18 cellular contexts compared by ENCODE assay signal in genomic region chr1:248788327-248788726, GRCh38. TPM values are rescaled to one million over a fixed set of nuclear protein-coding genes. Genes with fewer than 3 reads are reported as not detected.
DNase-seq lines count a peak whose midpoint lies in the region; ATAC-seq, FAIRE-seq and TF ChIP-seq lines count a peak whose summit lies in the region.
"Had no signal": no experiment of that assay in that cellular context is flagged by ENCODE, and none has a peak within 500 bp of the region (broad histone marks: within the 10 kb centered on the region; RNA-seq: fewer than 3 reads in every experiment).

No MANE protein-coding gene starts in this region.

- ATAC-seq in left colon: peak; percentile 81
- no peak for ATAC-seq in body of pancreas

- DNase-seq in DMS153 (lab: John Stamatoyannopoulos, UW): peak; percentile 74
- DNase-seq in DMS153 treated with DMSO at 0.1 percent for 48 hours (lab: John Stamatoyannopoulos, UW; ENCODE audit: unreplicated experiment): no peak
- DNase-seq in DMS53 (lab: John Stamatoyannopoulos, UW): peak; percentile 69
- no peak for DNase-seq in left colon
- DNase-seq in small intestine: peak; percentile 66
- DNase-seq in stomach: no peak
- no peak for DNase-seq in body of pancreas
- no peak for DNase-seq in GM10266 (ENCODE audit: extremely low spot score)
- DNase-seq: CD4-positive, CD25-positive, alpha-beta regulatory T cell; DND-41; GDM1 had no signal

- 57 to 72% (median 63%) methylated on average over 3 of the region's 3 CpGs for WGBS in small intestine, 3 donors
- 74 to 91% (median 84%) methylated on average over 3 of the region's 3 CpGs for WGBS in stomach, 5 donors
- 72 to 80% methylated on average over 3 of the region's 3 CpGs for WGBS in body of pancreas, 2 donors

- intact Hi-C loops in left colon (cut with DNase I, micrococcal nuclease) (no loop called here), stomach (cut with DNase I; ENCODE audit: low total_unique reads) (no loop called here), body of pancreas (cut with DNase I) (no loop called here)

- H3K4me1 ChIP-seq in small intestine (ENCODE audit: control insufficient read depth in 2 of 2, insufficient read depth in 1 of 2, low read depth in 1 of 2, low read length in 1 of 2): peaks cover 2 to 12% of the 10 kb centered on the region in 2 donors
- H3K4me1 ChIP-seq in stomach: peaks cover 0 to 6% (median 2%) of the 10 kb centered on the region in 4 donors
- peaks cover 4% of the 10 kb centered on the region for H3K4me1 ChIP-seq in body of pancreas
- H3K4me1 ChIP-seq: HAP-1 had no signal

- H3K9me3 ChIP-seq in small intestine (ENCODE audit: control insufficient read depth, low read depth) (no peaks in the 10 kb centered on the region), stomach (no peaks in the 10 kb centered on the region), body of pancreas (no peaks in the 10 kb centered on the region)
- H3K9me3 ChIP-seq: HAP-1 had no signal

- H3K4me3 ChIP-seq in small intestine (ENCODE audit: low read depth in 1 of 2, low read length in 2 of 2) (no peak overlapping the region), stomach (no peak overlapping the region), body of pancreas (no peak overlapping the region)
- H3K4me3 ChIP-seq: HAP-1 had no signal

- H3K27ac ChIP-seq in small intestine (ENCODE audit: low read depth in 1 of 2, low read length in 1 of 2) (no peak overlapping the region), stomach (no peak overlapping the region), body of pancreas (no peak overlapping the region)
- H3K27ac ChIP-seq: 22Rv1 had no signal

- FAIRE-seq in small intestine (lab: Jason Lieb, UNC): no peak
- FAIRE-seq: GM19239, H1 had no signal

- TF ChIP-seq CTCF in stomach (IDR thresholded peaks at IDR 0.05): no peak
- TF ChIP-seq CTCF in body of pancreas (IDR thresholded peaks at IDR 0.05): no peak
- TF ChIP-seq CTCF in GM10266 (IDR thresholded peaks at IDR 0.05; ENCODE audit: control insufficient read depth, insufficient read depth, low read depth, missing control alignments): no peak

- TF ChIP-seq EP300 in stomach (IDR thresholded peaks at IDR 0.05): no peak

- H3K27me3 ChIP-seq in small intestine (ENCODE audit: control insufficient read depth in 2 of 2, insufficient read depth in 2 of 2, low read length in 2 of 2): no peaks in the 10 kb centered on the region
- H3K27me3 ChIP-seq in stomach: peaks cover 0 to 8% (median 0%) of the 10 kb centered on the region in 3 donors
- no peaks in the 10 kb centered on the region for H3K27me3 ChIP-seq in body of pancreas

- H3K36me3 ChIP-seq in small intestine (ENCODE audit: control insufficient read depth in 2 of 2, insufficient read depth in 2 of 2, low read length in 2 of 2) (no peaks in the 10 kb centered on the region), stomach (no peaks in the 10 kb centered on the region), body of pancreas (replicated peaks in 1 of 2; ENCODE audit: insufficient read depth in 1 of 2, low read depth in 2 of 2) (no peaks in the 10 kb centered on the region)
- H3K36me3 ChIP-seq: HAP-1 had no signal

- no peak for TF ChIP-seq POLR2A in stomach (IDR thresholded peaks at IDR 0.05)
- TF ChIP-seq POLR2A in body of pancreas (IDR thresholded peaks at IDR 0.05): no peak

RNA-seq across cellular contexts. Expression of gene LYPD8, which starts 32.8 kb away (rescaled TPM):
- total RNA-seq in left colon (100 to 1,000 TPM; 366 to 407 TPM), stomach (10 to 100 TPM in 1 of 5 donors, not detected in 4; 48.4 TPM), body of pancreas (not detected)
- polyA plus RNA-seq in small intestine (1 to 10 TPM in 1 of 3 donors, under 1 TPM in 1, not detected in 1; 0.81 to 3.4 TPM), stomach (1 to 10 TPM in 1 of 3 donors, not detected in 2; 1.1 TPM)
- total RNA-seq: A673; CD4-positive, CD25-positive, alpha-beta regulatory T cell; H1 had no signal
- polyA plus RNA-seq: BJ, H1, IgD-negative memory B cell had no signal

RNA-seq across cellular contexts. Expression of gene SH3BP5L, which starts 37.4 kb away (rescaled TPM):
- total RNA-seq in left colon (10 to 100 TPM; 22.2 to 25.9 TPM), stomach (10 to 100 TPM; 11.6 to 20.0 (median 14.9) TPM), body of pancreas (10 to 100 TPM; 13.7 to 14.8 TPM)
- polyA plus RNA-seq in small intestine (10 to 100 TPM; 19.1 to 38.0 (median 27.3) TPM), stomach (10 to 100 TPM in 2 of 3 donors, 1 to 10 TPM in 1; 9.6 to 13.6 (median 10.6) TPM)

RNA-seq across cellular contexts. Expression of gene ZNF672, which starts 49.7 kb away (rescaled TPM):
- total RNA-seq in left colon (10 to 100 TPM; 32.9 to 36.2 TPM), stomach (100 to 1,000 TPM in 1 of 5 donors, 10 to 100 TPM in 4; 17.1 to 142 (median 57.8) TPM), body of pancreas (10 to 100 TPM; 18.8 to 27.2 TPM)
- polyA plus RNA-seq in small intestine (10 to 100 TPM; 17.2 to 25.7 (median 20.8) TPM), stomach (10 to 100 TPM; 13.0 to 18.0 (median 17.1) TPM)

Comparison
In these comparisons a context has a peak if more than half of its experiments do, and no peak if none do; other contexts are left out.
1. DNase-seq: peak in DMS153 (single experiment), DMS53 (single experiment) and small intestine (single experiment); none in DMS153 treated with DMSO at 0.1 percent for 48 hours (single experiment), left colon (0 of 2), stomach (single experiment), body of pancreas (0 of 4) and GM10266 (single experiment).
2. RNA of gene LYPD8, which starts 32.8 kb away (total RNA-seq): 366 to 407 TPM in left colon; 48.4 TPM in stomach and not detected in body of pancreas; every median in the first group is over 4 times any median in the second.